In genomic region chr18:50287441-50288347, GRCh38 we compare ENCODE assay signal across 8 cellular contexts. TPM values are rescaled to one million over a fixed set of nuclear protein-coding genes. Genes with fewer than 3 reads are reported as not detected.
DNase-seq lines count a peak whose midpoint lies in the region; FAIRE-seq and TF ChIP-seq lines count a peak whose summit lies in the region.

TSS of gene CXXC1 (minus strand) at chr18:50287692. CDS start at chr18:50287589, 103 bp downstream.

- no peak within 1 kb of the TSS for H4K5ac ChIP-seq in H9 (ENCODE audit: insufficient read length, low read depth, low read length)

- H3K56ac ChIP-seq in H9 (ENCODE audit: insufficient read length, low read depth, low read length) = no peak within 1 kb of the TSS

- peak within 1 kb of the TSS; percentile 61 for H3K9ac ChIP-seq in H9 (ENCODE audit: extremely low read depth, insufficient read length, low read length)

- H3T11ph ChIP-seq in H9 (ENCODE audit: low read length) = no peak within 1 kb of the TSS

- peaks cover 8 to 11% of the 10 kb centered on the region in 2 experiments for H3K4me1 Mint-ChIP-seq in H9
- H3K4me1 Mint-ChIP-seq in nephron = peaks cover 15% of the 10 kb centered on the region
- peaks cover 30% of the 10 kb centered on the region for H3K4me1 Mint-ChIP-seq in stimulated activated naive CD8-positive, alpha-beta T cell treated with anti-CD3 and anti-CD28 coated beads, Interleukin-15, Interleukin-2, amounts not matched to agents 100 ng/mL and 50 ng/mL, for 24 hours (ENCODE audit: low read depth)

- H3K14ac ChIP-seq in H9 (ENCODE audit: insufficient read depth, low read length) = 0 out of 2 replicates have a peak within 1 kb of the TSS, but pooled peaks have one; percentile 3

- H3K36me3 Mint-ChIP-seq in H9 (ENCODE audit: insufficient read depth in 1 of 3, low read depth in 3 of 3) (peaks cover 35 to 38% (median 37%) of the 10 kb centered on the region in 3 experiments; a peak in 6 of 7 replicates), nephron (ENCODE audit: low read depth) (peaks cover 26% of the 10 kb centered on the region)
- H3K36me3 Mint-ChIP-seq in stimulated activated naive CD8-positive, alpha-beta T cell treated with anti-CD3 and anti-CD28 coated beads, Interleukin-15, Interleukin-2, amounts not matched to agents 100 ng/mL and 50 ng/mL, for 24 hours (ENCODE audit: low read depth) = peaks cover 42% of the 10 kb centered on the region

- no peak within 1 kb of the TSS for H2BK15ac ChIP-seq in H9 (ENCODE audit: low read depth, low read length)

- H3K4me3 Mint-ChIP-seq in H9 = peak within 1 kb of the TSS; percentile 99 to 100
- H3K4me3 Mint-ChIP-seq in nephron = peak within 1 kb of the TSS; percentile 94 to 98 (median 95)
- peak within 1 kb of the TSS; percentile 98 for H3K4me3 Mint-ChIP-seq in stimulated activated naive CD8-positive, alpha-beta T cell treated with anti-CD3 and anti-CD28 coated beads, Interleukin-15, Interleukin-2, amounts not matched to agents 100 ng/mL and 50 ng/mL, for 24 hours

- H3K79me1 ChIP-seq in H9 (ENCODE audit: insufficient read depth, low read depth, low read length, poor library complexity, severe bottlenecking) = no peaks in the 10 kb centered on the region

- no peak within 1 kb of the TSS for H2BK12ac ChIP-seq in H9 (ENCODE audit: insufficient read length, low read depth, low read length)

- WGBS in H9 (ENCODE audit: extremely low coverage, insufficient read length, low lambda C conversion rate) = no CpG with 5 or more reads among the region's 76 CpGs

- H3K27ac Mint-ChIP-seq in H9 (peak within 1 kb of the TSS; percentile 94 to 98 (median 96)), nephron (peak within 1 kb of the TSS; percentile 31 to 97 (median 50))
- H3K27ac Mint-ChIP-seq in stimulated activated naive CD8-positive, alpha-beta T cell treated with anti-CD3 and anti-CD28 coated beads, Interleukin-15, Interleukin-2, amounts not matched to agents 100 ng/mL and 50 ng/mL, for 24 hours = peak within 1 kb of the TSS; percentile 96

- peak within 1 kb of the TSS; percentile 85 for H3K4me2 ChIP-seq in H9 (ENCODE audit: insufficient read depth, insufficient read length, low read length)

- no peaks in the 10 kb centered on the region for H3K4me1 ChIP-seq in H9 (ENCODE audit: insufficient read depth, low read length)

- no peak within 1 kb of the TSS for H3K4ac ChIP-seq in H9 (ENCODE audit: low read depth, low read length)

- DNase-seq in H9 = peak; percentile 99
- DNase-seq in M059J (ENCODE audit: low read depth) = peak; percentile 98
- DNase-seq in SHP77 (lab: John Stamatoyannopoulos, UW) = peak; percentile 97 to 99
- peak; percentile 96 for DNase-seq in activated effector memory CD4-positive, alpha-beta T cell treated with Interleukin-2 at 50 U/mL for 16 hours
- DNase-seq in fibroblast of pulmonary artery (ENCODE audit: low read depth) = peak; percentile 100

- peaks cover 5% of the 10 kb centered on the region; the same call in 1 of the 2 replicates for H3K27me3 Mint-ChIP-seq in H9 (ENCODE audit: low read depth)
- H3K27me3 Mint-ChIP-seq in nephron (ENCODE audit: low read depth) = no peaks in the 10 kb centered on the region
- no peaks in the 10 kb centered on the region for H3K27me3 Mint-ChIP-seq in stimulated activated naive CD8-positive, alpha-beta T cell treated with anti-CD3 and anti-CD28 coated beads, Interleukin-15, Interleukin-2, amounts not matched to agents 100 ng/mL and 50 ng/mL, for 24 hours

- H3K23me2 ChIP-seq in H9 (ENCODE audit: insufficient read length, low read depth, low read length, poor library complexity, severe bottlenecking) = peaks cover 10% of the 10 kb centered on the region

- H2AFZ ChIP-seq in H9 (ENCODE audit: low read length) = peak within 1 kb of the TSS; percentile 88

- no peak within 1 kb of the TSS for H2BK120ac ChIP-seq in H9 (ENCODE audit: low read depth, low read length, poor library complexity, severe bottlenecking)

- no peaks in the 10 kb centered on the region; a peak in 1 of 5 replicates for H3K9me3 Mint-ChIP-seq in H9
- H3K9me3 Mint-ChIP-seq in nephron = no peaks in the 10 kb centered on the region
- H3K9me3 Mint-ChIP-seq in stimulated activated naive CD8-positive, alpha-beta T cell treated with anti-CD3 and anti-CD28 coated beads, Interleukin-15, Interleukin-2, amounts not matched to agents 100 ng/mL and 50 ng/mL, for 24 hours = no peaks in the 10 kb centered on the region

- H4K8ac ChIP-seq in H9 (replicated peaks; ENCODE audit: insufficient read length, low read depth, low read length) = no peak within 1 kb of the TSS

- FAIRE-seq in G401.6 (lab: Jason Lieb, UNC) = peak; percentile 98

- H3K79me2 ChIP-seq in H9 (ENCODE audit: insufficient read depth, low read length) = no peaks in the 10 kb centered on the region

- no peak within 1 kb of the TSS for H2BK5ac ChIP-seq in H9 (ENCODE audit: insufficient read length, low read length)

- H3K27ac ChIP-seq in H9 (ENCODE audit: insufficient read length, low read depth, low read length) = no peak within 1 kb of the TSS

- H2BK20ac ChIP-seq in H9 (ENCODE audit: low read depth, low read length, poor library complexity, severe bottlenecking) = no peak within 1 kb of the TSS

- H3K18ac ChIP-seq in H9 (ENCODE audit: insufficient read length, low read depth, low read length) = no peak within 1 kb of the TSS

- no peaks in the 10 kb centered on the region for H3K27me3 ChIP-seq in H9 (ENCODE audit: insufficient read depth, low read length)

- H3K23ac ChIP-seq in H9 (ENCODE audit: insufficient read length, low read depth, low read length) = no peak within 1 kb of the TSS

- no peak within 1 kb of the TSS for H2AK5ac ChIP-seq in H9 (ENCODE audit: insufficient read length, low read length)

- H3K9me3 ChIP-seq in H9 (ENCODE audit: control insufficient read depth, low read depth, low read length) = no peaks in the 10 kb centered on the region

- peak; percentile 59 for TF ChIP-seq CTCF in H9 (conservative IDR thresholded peaks at IDR 0.05)
- peak; percentile 45 for TF ChIP-seq CTCF in fibroblast of pulmonary artery (IDR thresholded peaks at IDR 0.05; ENCODE audit: low read length, missing control alignments)
- TF ChIP-seq CTCF in nephron (IDR thresholded peaks at IDR 0.05; ENCODE audit: unreplicated experiment in 3 of 3) = peak; percentile 65 to 72 (median 71)

- H4K91ac ChIP-seq in H9 (ENCODE audit: insufficient read length, low read depth, low read length) = no peak within 1 kb of the TSS

- no peaks in the 10 kb centered on the region for H4K20me1 ChIP-seq in H9 (ENCODE audit: control insufficient read depth, insufficient read depth, insufficient read length)

- peak within 1 kb of the TSS; percentile 93 for H3K4me3 ChIP-seq in fibroblast of pulmonary artery (replicated peaks; ENCODE audit: low read depth, low read length)

RNA-seq across cellular contexts. Expression of gene CXXC1, which starts in this region (rescaled TPM):
- 95.9 and 96.3 TPM in 2 replicates for total RNA-seq in H9 (2021)
- total RNA-seq in M059J (2014; rRNA removed; shearing (Covaris generic)) = 19.0 and 32.4 TPM in 2 replicates
